ENCODE assay signal across 21 cellular contexts in the genomic region with DNA sequence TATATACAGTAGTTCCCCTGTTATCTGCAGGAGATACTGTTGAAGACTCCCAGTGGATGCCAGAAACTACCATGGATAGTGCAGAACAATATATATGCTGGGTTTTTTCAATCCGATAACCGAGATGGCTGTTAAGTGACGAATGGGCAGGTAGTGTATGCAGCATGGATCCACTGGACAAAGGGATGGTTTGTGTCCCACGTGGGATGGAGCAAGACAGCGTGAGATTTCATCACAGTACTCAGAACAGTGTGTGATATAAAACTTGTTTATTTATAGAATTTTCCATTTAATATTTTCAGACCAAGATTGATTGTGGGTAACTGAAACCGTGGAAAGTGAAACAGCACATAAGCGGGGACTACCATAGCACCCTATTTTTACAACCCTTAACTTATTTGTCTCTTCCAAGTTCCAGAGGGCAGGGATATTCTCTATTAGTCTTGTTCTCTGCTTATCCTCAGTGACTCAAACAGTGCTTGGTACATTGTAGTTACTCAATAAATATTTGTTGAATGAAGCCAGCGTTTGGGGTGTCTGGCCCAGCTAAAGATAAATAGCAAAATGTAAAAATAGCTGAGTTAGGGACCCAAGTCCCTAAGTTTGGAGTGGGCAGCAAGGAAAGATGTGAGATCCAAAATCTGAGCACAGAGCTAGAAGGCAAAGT.
"Had no signal": no experiment of that assay in that cellular context is flagged by ENCODE, and none has a peak within 500 bp of the region (broad histone marks: within the 10 kb centered on the region; RNA-seq: fewer than 3 reads in every experiment).

No MANE protein-coding gene starts in this region.

- ATAC-seq: activated naive CD4-positive, alpha-beta T cell treated with anti-CD3 and anti-CD28 coated beads, Interleukin-2, amount 50 U/mL, for 72 hours; activated T-cell treated with anti-CD3 and anti-CD28 coated beads, Interleukin-2, amount 50 U/mL, for 4 hours; lower lobe of right lung; stimulated activated naive CD8-positive, alpha-beta T cell treated with anti-CD3 and anti-CD28 coated beads, Interleukin-15, amount 100 ng/mL, for 72 hours had no signal

- H3K27me3 ChIP-seq: right atrium auricular region, suprapubic skin, transverse colon, vagina had no signal

- H3K9me3 Mint-ChIP-seq: T-helper 2 cell treated with Interferon-gamma antibody and Interleukin-4, amounts not matched to agents 5 μg/mL and 100 μg/mL, for 36 hours had no signal

- DNase-seq: activated CD4-positive, alpha-beta T cell treated with anti-CD3 and anti-CD28 coated beads, Interleukin-2, amount 50 U/mL, for 1 hour; activated CD4-positive, CD25-positive, alpha-beta regulatory T cell; activated CD8-positive, alpha-beta memory T cell treated with anti-CD3 and anti-CD28 coated beads, Interleukin-2, amount 50 U/mL, for 4 hours; activated effector memory CD4-positive, alpha-beta T cell treated with anti-CD3 and anti-CD28 coated beads, Interleukin-2, amount 50 U/mL, for 16 hours; activated T-cell treated with anti-CD3 and anti-CD28 coated beads, Interleukin-2, amount 50 U/mL, for 4 hours; amniotic stem cell; effector CD4-positive, alpha-beta T cell; glutamatergic neuron; hippocampal formation; lower lobe of right lung; stimulated activated CD4-positive, alpha-beta T cell treated with anti-CD3 and anti-CD28 coated beads, Interleukin-15, amount 100 ng/mL, for 24 hours; stimulated activated CD4-positive, alpha-beta T cell treated with anti-CD3 and anti-CD28 coated beads, Interleukin-2, amount 100 ng/mL, for 48 hours; stimulated activated naive CD8-positive, alpha-beta T cell treated with anti-CD3 and anti-CD28 coated beads, Interleukin-15, amount 100 ng/mL, for 72 hours; transverse colon had no signal

- H3K27me3 Mint-ChIP-seq: progenitor cell of endocrine pancreas; stimulated activated naive CD8-positive, alpha-beta T cell treated with anti-CD3 and anti-CD28 coated beads, Interleukin-15, amount 100 ng/mL, for 72 hours had no signal

- H3K27ac ChIP-seq: lower lobe of right lung, right atrium auricular region, skin epidermis, suprapubic skin, transverse colon, vagina had no signal

- H3K27ac Mint-ChIP-seq: activated naive CD4-positive, alpha-beta T cell treated with anti-CD3 and anti-CD28 coated beads, Interleukin-2, amount 50 U/mL, for 72 hours; progenitor cell of endocrine pancreas; stimulated activated naive CD8-positive, alpha-beta T cell treated with anti-CD3 and anti-CD28 coated beads, Interleukin-15, amount 100 ng/mL, for 72 hours; T-helper 2 cell treated with Interferon-gamma antibody and Interleukin-4, amounts not matched to agents 5 μg/mL and 100 μg/mL, for 36 hours had no signal

- H3K9me3 ChIP-seq: lower lobe of right lung, right atrium auricular region, suprapubic skin, transverse colon, vagina had no signal

- H3K4me1 Mint-ChIP-seq: stimulated activated naive CD8-positive, alpha-beta T cell treated with anti-CD3 and anti-CD28 coated beads, Interleukin-15, amount 100 ng/mL, for 72 hours had no signal

- H3K4me3 ChIP-seq: lower lobe of right lung, right atrium auricular region, skin epidermis, suprapubic skin, transverse colon, vagina had no signal

- H3K4me3 Mint-ChIP-seq: activated T-cell treated with anti-CD3 and anti-CD28 coated beads, Interleukin-2, amount 50 U/mL, for 4 hours; stimulated activated naive CD8-positive, alpha-beta T cell treated with anti-CD3 and anti-CD28 coated beads, Interleukin-15, amount 100 ng/mL, for 72 hours; T-helper 2 cell treated with Interferon-gamma antibody and Interleukin-4, amounts not matched to agents 5 μg/mL and 100 μg/mL, for 36 hours had no signal

- H3K36me3 ChIP-seq: lower lobe of right lung, right atrium auricular region, suprapubic skin, transverse colon, vagina had no signal

- H3K4me1 ChIP-seq: lower lobe of right lung, right atrium auricular region, suprapubic skin, transverse colon, vagina had no signal
